In the genomic region with DNA sequence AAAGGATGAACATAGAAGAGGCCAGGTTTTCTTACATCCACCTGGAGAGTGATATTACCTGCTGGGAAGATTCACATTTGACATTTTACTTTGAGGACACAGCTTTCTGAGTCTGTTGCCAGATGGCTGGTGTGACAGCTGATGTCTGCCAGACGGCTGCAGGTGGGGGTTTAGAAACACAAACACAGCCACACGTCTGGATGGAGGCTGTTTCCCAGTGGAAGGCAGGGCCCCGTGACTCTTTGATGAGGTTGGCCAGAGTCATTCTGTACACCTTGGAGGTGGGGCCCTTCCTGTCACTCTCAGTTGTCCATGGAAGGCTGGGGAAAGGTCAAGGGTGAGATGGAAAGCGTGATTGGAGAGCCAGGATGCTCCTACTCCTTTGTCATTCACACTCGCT, we compare ENCODE assay signal across 16 cellular contexts.
DNase-seq lines count a peak whose midpoint lies in the region; ATAC-seq and TF ChIP-seq lines count a peak whose summit lies in the region.
"Had no signal": no experiment of that assay in that cellular context is flagged by ENCODE, and none has a peak within 500 bp of the region (broad histone marks: within the 10 kb centered on the region; RNA-seq: fewer than 3 reads in every experiment).

No MANE protein-coding gene starts in this region.

- no peak overlapping the region for H3K4me3 ChIP-seq in WERI-Rb-1 (ENCODE audit: low read depth, low read length)
- H3K4me3 ChIP-seq: GM23338, K562 had no signal

- H3K27me3 ChIP-seq in WERI-Rb-1 (ENCODE audit: insufficient read depth, low read depth, severe bottlenecking) = no peaks in the 10 kb centered on the region

- peak overlapping the region; percentile 81 for H3K27ac ChIP-seq in WERI-Rb-1

- ATAC-seq in HG02623 (IDR thresholded peaks at IDR 0.05; ENCODE audit: unreplicated experiment) = no peak
- ATAC-seq: GM23338, HCT116, K562 had no signal

- peaks cover 22% of the 10 kb centered on the region for H3K36me3 ChIP-seq in WERI-Rb-1

- DNase-seq in NCI-H1105 treated with DMSO at 0.1 percent for 48 hours (lab: John Stamatoyannopoulos, UW) = peak; percentile 41
- DNase-seq in NCI-H1105 (lab: John Stamatoyannopoulos, UW) = no peak
- peak; percentile 69 for DNase-seq in COR-L47 (lab: John Stamatoyannopoulos, UW)
- peak; percentile 28 for DNase-seq in NCI-H345 treated with DMSO at 0.1 percent for 48 hours (lab: John Stamatoyannopoulos, UW; ENCODE audit: unreplicated experiment)
- peak; percentile 84 for DNase-seq in WERI-Rb-1
- DNase-seq in NCI-H1436 treated with DMSO at 0.1 percent for 48 hours (lab: John Stamatoyannopoulos, UW) = no peak
- no peak for DNase-seq in HUDEP-2 (lab: John Stamatoyannopoulos, UW; ENCODE audit: unreplicated experiment in 76 of 76)
- DNase-seq: 8988T, NCI-H1092 treated with DMSO at 0.1 percent for 48 hours, NCI-H2107, SHP77 treated with DMSO at 0.1 percent for 48 hours, SK-N-SH had no signal

- no peak for TF ChIP-seq CTCF in WERI-Rb-1 (IDR thresholded peaks at IDR 0.05; ENCODE audit: low read depth, low read length)

- H3K9me3 ChIP-seq in WERI-Rb-1 (ENCODE audit: severe bottlenecking) = peaks cover 8% of the 10 kb centered on the region

Comparison
In these comparisons a context has a peak if more than half of its experiments do, and no peak if none do; other contexts are left out.
1. DNase-seq: peak in NCI-H1105 treated with DMSO at 0.1 percent for 48 hours (single experiment), COR-L47 (single experiment), NCI-H345 treated with DMSO at 0.1 percent for 48 hours (single experiment) and WERI-Rb-1 (single experiment); none in NCI-H1105 (single experiment), NCI-H1436 treated with DMSO at 0.1 percent for 48 hours (single experiment) and HUDEP-2 (0 of 76).